In the genomic region with DNA sequence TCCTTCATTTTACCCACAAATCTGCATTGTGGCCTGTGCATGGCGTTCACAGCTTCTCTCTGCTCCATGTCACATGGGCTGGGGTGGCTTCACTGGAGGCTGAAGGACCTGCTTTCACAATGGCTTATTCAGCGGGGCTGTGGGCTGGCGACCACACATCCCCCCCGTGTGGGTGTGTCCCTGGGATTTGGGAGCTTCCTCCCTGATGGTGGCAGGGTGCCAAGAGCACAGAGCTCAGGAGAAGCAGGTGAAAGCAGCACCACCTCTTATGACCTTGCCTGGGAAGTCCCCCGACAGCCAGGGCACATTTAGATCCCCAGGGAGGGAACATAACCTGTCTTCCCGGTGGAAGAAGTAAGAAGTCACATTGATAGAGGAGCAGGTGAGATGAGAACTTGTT, we compare ENCODE assay signal across 22 cellular contexts. TPM values are rescaled to one million over a fixed set of nuclear protein-coding genes. Genes with fewer than 3 reads are reported as not detected.
DNase-seq lines count a peak whose midpoint lies in the region; ATAC-seq, FAIRE-seq and TF ChIP-seq lines count a peak whose summit lies in the region.
"Had no signal": no experiment of that assay in that cellular context is flagged by ENCODE, and none has a peak within 500 bp of the region (broad histone marks: within the 10 kb centered on the region; RNA-seq: fewer than 3 reads in every experiment).

No MANE protein-coding gene starts in this region.

- 6% methylated on average over 6 of the region's 6 CpGs for WGBS in HepG2 (ENCODE audit: low lambda C conversion rate)
- WGBS in right lobe of liver (ENCODE audit: insufficient coverage, low coverage, low lambda C conversion rate, missing lambda C conversion rate), result 52% methylated on average over 4 of the region's 6 CpGs

- H3K4me3 ChIP-seq in HepG2 (replicated peaks in 1 of 3; ENCODE audit: insufficient read depth in 1 of 3, low read depth in 2 of 3, low read length in 3 of 3), result peak overlapping the region in 1 of 3 experiments; percentile 6; a peak in 1 of 6 replicates
- H3K4me3 ChIP-seq in right lobe of liver, result no peak overlapping the region
- H3K4me3 ChIP-seq in colonic mucosa, result no peak overlapping the region
- H3K4me3 ChIP-seq: SK-N-MC, smooth muscle cell had no signal

- BruUV-seq in HepG2 (replicated peaks; lab: Mats Ljungman, UMichigan), result no TSS peak

- TF ChIP-seq EP300 in HepG2 (IDR thresholded peaks at IDR 0.05; ENCODE audit: low read depth in 2 of 2, low read length in 2 of 2) (no peak), HepG2 (CRISPR knock-in tag; IDR thresholded peaks at IDR 0.05; ENCODE audit: borderline replicate concordance) (no peak)

- no peak for TF ChIP-seq CTCF in HepG2 (CRISPR knock-in tag; IDR thresholded peaks at IDR 0.05)
- no peak for TF ChIP-seq CTCF in right lobe of liver (IDR thresholded peaks at IDR 0.05)
- no peak for TF ChIP-seq CTCF in colonic mucosa (IDR thresholded peaks at IDR 0.05)

- peaks cover under 1% of the 10 kb centered on the region for H3K79me2 ChIP-seq in HepG2 (ENCODE audit: insufficient read depth, low read length)

- H3K9me3 ChIP-seq in HepG2 (ENCODE audit: low read length), result no peaks in the 10 kb centered on the region
- H3K9me3 ChIP-seq in right lobe of liver, result no peaks in the 10 kb centered on the region
- no peaks in the 10 kb centered on the region for H3K9me3 ChIP-seq in colonic mucosa

- DNase-seq in HepG2 (ENCODE audit: low spot score) (peak; percentile 10), right lobe of liver (no peak), NCI-H345 treated with DMSO at 0.1 percent for 48 hours (lab: John Stamatoyannopoulos, UW; ENCODE audit: unreplicated experiment) (peak; percentile 67), ecto neural progenitor cell (ENCODE audit: low spot score) (peak; percentile 38), colonic mucosa (no peak)
- DNase-seq in activated T-cell treated with anti-CD3 and anti-CD28 coated beads, Interleukin-2, amount 50 U/mL, for 48 hours, result no peak
- DNase-seq: activated naive CD4-positive, alpha-beta T cell treated with anti-CD3 and anti-CD28 coated beads for 36 hours; activated T-cell treated with anti-CD3 and anti-CD28 coated beads, Interleukin-2, amount 50 U/mL, for 72 hours; effector memory CD4-positive, alpha-beta T cell; foreskin melanocyte; naive thymus-derived CD4-positive, alpha-beta T cell; NCI-H1436 treated with DMSO at 0.1 percent for 48 hours; NCI-H226; occipital lobe; stimulated activated CD4-positive, alpha-beta T cell treated with anti-CD3 and anti-CD28 coated beads, Interleukin-2, amount 100 ng/mL, for 24 hours; T-helper 2 cell had no signal

- ATAC-seq in HepG2, result no peak
- ATAC-seq in right lobe of liver, result no peak
- ATAC-seq in HG03108 (IDR thresholded peaks at IDR 0.05; ENCODE audit: unreplicated experiment), result no peak
- ATAC-seq: activated T-cell treated with anti-CD3 and anti-CD28 coated beads, Interleukin-2, amount 50 U/mL, for 72 hours; esophagus mucosa; naive thymus-derived CD4-positive, alpha-beta T cell had no signal

- intact Hi-C loops in HepG2 (cut with micrococcal nuclease; ENCODE audit: unreplicated experiment), result no loop called here
- intact Hi-C loops in right lobe of liver (cut with DNase I), result no loop called here
- intact Hi-C loops in colonic mucosa (cut with DNase I), result loop anchor here (10.0 kb wide), 1 partner anchor 889 kb away; no protein-coding TSS in a partner anchor

- no peak for TF ChIP-seq RAD21 in HepG2 (CRISPR knock-in tag; IDR thresholded peaks at IDR 0.05)

- H3K27me3 ChIP-seq in HepG2 (ENCODE audit: control insufficient read depth in 1 of 2, insufficient read depth in 2 of 2, low read length in 2 of 2) (peaks cover 0 to 4% of the 10 kb centered on the region in 2 experiments; a peak in 1 of 5 replicates), right lobe of liver (no peaks in the 10 kb centered on the region), colonic mucosa (no peaks in the 10 kb centered on the region)

- no peak for FAIRE-seq in HepG2 (lab: Jason Lieb, UNC)
- FAIRE-seq: GM19239 had no signal

- H3K4me1 ChIP-seq in HepG2 (ENCODE audit: insufficient read depth, low read length) (peaks cover 17% of the 10 kb centered on the region), right lobe of liver (peaks cover 0 to 5% (median 0%) of the 10 kb centered on the region in 4 donors), colonic mucosa (no peaks in the 10 kb centered on the region)

- POLR2A ChIA-PET in HepG2 (lab: Yijun Ruan, JAX), result no interaction called here

- H3K36me3 ChIP-seq in HepG2 (replicated peaks in 1 of 2; ENCODE audit: control insufficient read depth in 1 of 2, insufficient read depth in 2 of 2, low read length in 2 of 2) (no peaks in the 10 kb centered on the region), right lobe of liver (no peaks in the 10 kb centered on the region), colonic mucosa (no peaks in the 10 kb centered on the region)

- no peak overlapping the region for H2AFZ ChIP-seq in HepG2 (ENCODE audit: low read length)

- H3K27ac ChIP-seq in HepG2 (ENCODE audit: extremely low read length, insufficient read depth, low read length) (no peak overlapping the region), right lobe of liver (no peak overlapping the region), colonic mucosa (no peak overlapping the region)
- H3K27ac ChIP-seq: C4-2B, SK-N-MC had no signal

- H3K9ac ChIP-seq in HepG2 (ENCODE audit: insufficient read depth, low read depth, low read length), result no peak overlapping the region
- no peak overlapping the region for H3K9ac ChIP-seq in colonic mucosa (ENCODE audit: low read depth in 2 of 2, low read length in 2 of 2)

- in situ Hi-C loops in HepG2 (cut with HindIII; ENCODE audit: extremely low pct_ligation_motif_present, low pct_unique_long_range_greater_than_20kb), result loop anchor here (25.0 kb wide), 1 partner anchor 354 kb away; no protein-coding TSS in a partner anchor

- no peaks in the 10 kb centered on the region for H4K20me1 ChIP-seq in HepG2 (ENCODE audit: insufficient read depth, low read length)

- peak overlapping the region; percentile 32 for H3K4me2 ChIP-seq in HepG2 (ENCODE audit: low read depth, low read length)
- H3K4me2 ChIP-seq: smooth muscle cell had no signal

- CTCF ChIA-PET in HepG2 (lab: Yijun Ruan, JAX; ENCODE audit: low intra/inter-chr PET ratio, low total read pairs), result no interaction called here

- TF ChIP-seq POLR2A in HepG2 (IDR thresholded peaks at IDR 0.05; ENCODE audit: insufficient read depth in 1 of 2, low read depth in 2 of 2, low read length in 2 of 2) (no peak), right lobe of liver (IDR thresholded peaks at IDR 0.05) (no peak)

TF ChIP-seq in HepG2, 621 proteins besides CTCF, POLR2A, EP300 and RAD21:
- TF ChIP-seq, protein P1, sequence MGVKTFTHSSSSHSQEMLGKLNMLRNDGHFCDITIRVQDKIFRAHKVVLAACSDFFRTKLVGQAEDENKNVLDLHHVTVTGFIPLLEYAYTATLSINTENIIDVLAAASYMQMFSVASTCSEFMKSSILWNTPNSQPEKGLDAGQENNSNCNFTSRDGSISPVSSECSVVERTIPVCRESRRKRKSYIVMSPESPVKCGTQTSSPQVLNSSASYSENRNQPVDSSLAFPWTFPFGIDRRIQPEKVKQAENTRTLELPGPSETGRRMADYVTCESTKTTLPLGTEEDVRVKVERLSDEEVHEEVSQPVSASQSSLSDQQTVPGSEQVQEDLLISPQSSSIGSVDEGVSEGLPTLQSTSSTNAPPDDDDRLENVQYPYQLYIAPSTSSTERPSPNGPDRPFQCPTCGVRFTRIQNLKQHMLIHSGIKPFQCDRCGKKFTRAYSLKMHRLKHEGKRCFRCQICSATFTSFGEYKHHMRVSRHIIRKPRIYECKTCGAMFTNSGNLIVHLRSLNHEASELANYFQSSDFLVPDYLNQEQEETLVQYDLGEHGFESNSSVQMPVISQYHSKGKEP (CRISPR knock-in tag; IDR thresholded peaks at IDR 0.05), result no peak
- TF ChIP-seq NCOR1 (IDR thresholded peaks at IDR 0.05; ENCODE audit: borderline replicate concordance, low read length), result no peak
- TF ChIP-seq PITX1 (CRISPR knock-in tag; IDR thresholded peaks at IDR 0.05), result no peak
- no peak for TF ChIP-seq MYC (CRISPR knock-in tag; IDR thresholded peaks at IDR 0.05; ENCODE audit: borderline replicate concordance)
- TF ChIP-seq BHLHE40 (IDR thresholded peaks at IDR 0.05; ENCODE audit: low read length), result no peak
- TF ChIP-seq ZNF709 (CRISPR knock-in tag; IDR thresholded peaks at IDR 0.05), result no peak

RNA-seq across cellular contexts. Expression of a gene that starts 5.0 kb away (rescaled TPM):
- total RNA-seq in HepG2 (2016; rRNA removed; fragmentation: Illumina TruSeq; extraction: Trizol), result 11.2 and 13.2 TPM in 2 replicates
- total RNA-seq in HepG2 (2016; cell fraction: cytosol; rRNA removed; fragmentation: Illumina TruSeq; extraction: Trizol; ENCODE audit: low read depth), result 3.7 and 4.1 TPM in 2 replicates
- 10.9 and 11.7 TPM in 2 replicates for total RNA-seq in HepG2 (2016; cell fraction: insoluble cytoplasmic fraction; rRNA removed; fragmentation: Illumina TruSeq; extraction: Trizol)
- 7.8 and 8.2 TPM in 2 replicates for total RNA-seq in HepG2 (2016; cell fraction: membrane; rRNA removed; fragmentation: Illumina TruSeq; extraction: Trizol)
- total RNA-seq in HepG2 (2016; cell fraction: nucleus; rRNA removed; fragmentation: Illumina TruSeq; extraction: Trizol), result 13.7 and 13.9 TPM in 2 replicates
- 23.7 and 24.4 TPM in 2 replicates for polyA plus RNA-seq in HepG2 (2011; rRNA removed)
- 23.9 and 24.1 TPM in 2 replicates for polyA plus RNA-seq in HepG2 (2011; cell fraction: cytosol; rRNA removed)
- 26.0 and 30.0 TPM in 2 replicates for polyA plus RNA-seq in HepG2 (2011; cell fraction: nucleus; rRNA removed)
- 27.4 and 34.1 TPM in 2 replicates for polyA plus RNA-seq in HepG2 (2012)
- 9.0 and 10.1 TPM in 2 replicates for polyA plus RNA-seq in HepG2 (2016; cell fraction: cytosol; fragmentation: Illumina TruSeq; extraction: Trizol; ENCODE audit: low read depth)
- 34.9 and 37.5 TPM in 2 replicates for polyA plus RNA-seq in HepG2 (2016; cell fraction: insoluble cytoplasmic fraction; fragmentation: Illumina TruSeq; extraction: Trizol; ENCODE audit: low read depth)
- 10.9 and 13.7 TPM in 2 replicates for polyA plus RNA-seq in HepG2 (2016; cell fraction: membrane; fragmentation: Illumina TruSeq; extraction: Trizol; ENCODE audit: low read depth)
- 25.8 and 28.5 TPM in 2 replicates for polyA plus RNA-seq in HepG2 (2016; cell fraction: nucleus; fragmentation: Illumina TruSeq; extraction: Trizol; ENCODE audit: insufficient read depth, low read depth)
- 7.4 and 12.3 TPM in 2 replicates for polyA minus RNA-seq in HepG2 (2011; rRNA and poly(A)+ RNA removed; ENCODE audit: low replicate concordance)
- polyA minus RNA-seq in HepG2 (2011; cell fraction: cytosol; rRNA and poly(A)+ RNA removed), result 5.0 and 5.5 TPM in 2 replicates
- 31.8 and 34.8 TPM in 2 replicates for polyA minus RNA-seq in HepG2 (2011; cell fraction: nucleus; rRNA and poly(A)+ RNA removed)
- 10 to 100 TPM in 4 of 6 experiments, 1 to 10 TPM in 2; 9.3 to 15.4 (median 12.7) TPM for total RNA-seq in right lobe of liver
- 10 to 100 TPM; 25.0 to 27.3 TPM for total RNA-seq in colonic mucosa

Comparison
In these comparisons a context has a peak if more than half of its experiments do, and no peak if none do; other contexts are left out.
1. DNase-seq: peak in HepG2 (single experiment), NCI-H345 treated with DMSO at 0.1 percent for 48 hours (single experiment) and ecto neural progenitor cell (single experiment); none in right lobe of liver (0 of 3), colonic mucosa (single experiment) and activated T-cell treated with anti-CD3 and anti-CD28 coated beads, Interleukin-2, amount 50 U/mL, for 48 hours (0 of 2).